In the genomic region with DNA sequence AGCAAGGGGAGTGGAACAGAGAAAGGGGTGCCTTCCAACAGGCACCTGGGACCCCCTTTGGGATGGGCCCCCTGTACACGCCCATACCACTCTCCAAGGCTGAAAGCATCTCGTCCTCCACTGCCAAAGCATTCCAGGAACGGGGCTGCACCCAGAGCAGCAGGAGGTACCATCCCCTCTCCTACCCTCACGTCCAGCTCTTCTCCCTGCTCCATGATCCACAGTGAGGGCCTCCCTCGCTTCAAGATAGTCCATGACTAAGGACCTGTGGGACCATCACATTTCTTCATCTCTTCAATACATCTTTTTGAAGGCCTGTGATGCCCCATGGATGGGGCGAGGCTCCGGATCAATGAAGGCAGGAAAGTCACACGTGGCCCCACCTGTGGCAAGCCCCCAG, we compare ENCODE assay signal across 22 cellular contexts.
DNase-seq lines count a peak whose midpoint lies in the region; TF ChIP-seq lines count a peak whose summit lies in the region.
"Had no signal": no experiment of that assay in that cellular context is flagged by ENCODE, and none has a peak within 500 bp of the region (broad histone marks: within the 10 kb centered on the region; RNA-seq: fewer than 3 reads in every experiment).

No MANE protein-coding gene starts in this region.

- H3K36me3 ChIP-seq in brain microvascular endothelial cell (replicated peaks): no peaks in the 10 kb centered on the region
- H3K36me3 ChIP-seq in prostate gland: no peaks in the 10 kb centered on the region

- peaks cover 5% of the 10 kb centered on the region; the same call in 1 of the 2 replicates for H3K36me3 Mint-ChIP-seq in HFFc6 (ENCODE audit: low read depth)
- H3K36me3 Mint-ChIP-seq in type B pancreatic cell: no peaks in the 10 kb centered on the region
- no peaks in the 10 kb centered on the region for H3K36me3 Mint-ChIP-seq in activated CD4-positive, alpha-beta memory T cell treated with anti-CD3 and anti-CD28 coated beads, Interleukin-2, amount 10 ng/mL, durations not matched to agents 7 days and 5 days (ENCODE audit: low read depth)
- H3K36me3 Mint-ChIP-seq: activated naive CD4-positive, alpha-beta T cell treated with anti-CD3 and anti-CD28 coated beads, Interleukin-2, amount 10 ng/mL, durations not matched to agents 7 days and 5 days; immature natural killer cell had no signal

- H3K27me3 ChIP-seq in brain microvascular endothelial cell (replicated peaks) (no peaks in the 10 kb centered on the region), prostate gland (replicated peaks; ENCODE audit: insufficient read depth) (no peaks in the 10 kb centered on the region)
- H3K27me3 ChIP-seq: foreskin keratinocyte, hepatocyte had no signal

- TF ChIP-seq POLR2A in prostate gland (IDR thresholded peaks at IDR 0.05): no peak

- H3K9me3 Mint-ChIP-seq in HFFc6 (peaks cover 4% of the 10 kb centered on the region; the same call in 1 of the 2 replicates), type B pancreatic cell (no peaks in the 10 kb centered on the region)
- H3K9me3 Mint-ChIP-seq in activated CD4-positive, alpha-beta memory T cell treated with anti-CD3 and anti-CD28 coated beads, Interleukin-2, amount 10 ng/mL, durations not matched to agents 7 days and 5 days: no peaks in the 10 kb centered on the region
- H3K9me3 Mint-ChIP-seq: activated naive CD4-positive, alpha-beta T cell treated with anti-CD3 and anti-CD28 coated beads, Interleukin-2, amount 10 ng/mL, durations not matched to agents 7 days and 5 days; central memory CD8-positive, alpha-beta T cell; immature natural killer cell; T-helper 1 cell treated with Interleukin-12 subunit alpha and Interleukin-12 subunit beta and Interleukin-4 antibody, amounts not matched to agents 30 μg/mL and 1 μg/mL, for 36 hours had no signal

- POLR2A ChIA-PET in activated CD4-positive, alpha-beta memory T cell treated with anti-CD3 and anti-CD28 coated beads, Interleukin-2, amount 10 ng/mL, durations not matched to agents 7 days and 5 days (lab: Charles Lee): no interaction called here

- CTCF ChIA-PET in activated CD4-positive, alpha-beta memory T cell treated with anti-CD3 and anti-CD28 coated beads, Interleukin-2, amount 10 ng/mL, durations not matched to agents 7 days and 5 days (lab: Charles Lee): no interaction called here

- no peaks in the 10 kb centered on the region for H3K9me3 ChIP-seq in prostate gland

- H3K27me3 Mint-ChIP-seq in HFFc6 (ENCODE audit: insufficient read depth): no peaks in the 10 kb centered on the region; the same call in 1 of the 2 replicates
- H3K27me3 Mint-ChIP-seq in type B pancreatic cell: peaks cover 28% of the 10 kb centered on the region
- H3K27me3 Mint-ChIP-seq in activated CD4-positive, alpha-beta memory T cell treated with anti-CD3 and anti-CD28 coated beads, Interleukin-2, amount 10 ng/mL, durations not matched to agents 7 days and 5 days: peaks cover 8% of the 10 kb centered on the region

- H3K4me1 ChIP-seq in prostate gland (replicated peaks): peaks cover 3% of the 10 kb centered on the region

- WGBS in prostate gland: 92% methylated on average over 8 of the region's 8 CpGs

- H3K4me3 Mint-ChIP-seq in HFFc6 (peak overlapping the region; percentile 7; the same call in 1 of the 2 replicates), type B pancreatic cell (no peak overlapping the region)
- H3K4me3 Mint-ChIP-seq in activated CD4-positive, alpha-beta memory T cell treated with anti-CD3 and anti-CD28 coated beads, Interleukin-2, amount 10 ng/mL, durations not matched to agents 7 days and 5 days: no peak overlapping the region
- H3K4me3 Mint-ChIP-seq: activated CD4-positive, alpha-beta T cell treated with anti-CD3 and anti-CD28 coated beads for 36 hours; activated naive CD4-positive, alpha-beta T cell treated with anti-CD3 and anti-CD28 coated beads, Interleukin-2, amount 10 ng/mL, durations not matched to agents 7 days and 5 days; central memory CD8-positive, alpha-beta T cell; immature natural killer cell; T-helper 1 cell treated with Interleukin-12 subunit alpha and Interleukin-12 subunit beta and Interleukin-4 antibody, amounts not matched to agents 30 μg/mL and 1 μg/mL, for 36 hours had no signal

- peak overlapping the region; percentile 84 for H3K27ac Mint-ChIP-seq in HFFc6
- no peak overlapping the region for H3K27ac Mint-ChIP-seq in type B pancreatic cell
- H3K27ac Mint-ChIP-seq in activated CD4-positive, alpha-beta memory T cell treated with anti-CD3 and anti-CD28 coated beads, Interleukin-2, amount 10 ng/mL, durations not matched to agents 7 days and 5 days: no peak overlapping the region
- H3K27ac Mint-ChIP-seq: activated CD4-positive, alpha-beta T cell treated with anti-CD3 and anti-CD28 coated beads for 36 hours; activated naive CD4-positive, alpha-beta T cell treated with anti-CD3 and anti-CD28 coated beads, Interleukin-2, amount 10 ng/mL, durations not matched to agents 7 days and 5 days; immature natural killer cell; T-helper 1 cell treated with Interleukin-12 subunit alpha and Interleukin-12 subunit beta and Interleukin-4 antibody, amounts not matched to agents 30 μg/mL and 1 μg/mL, for 36 hours had no signal

- H3K4me1 Mint-ChIP-seq in HFFc6 (ENCODE audit: low read depth) (peaks cover 72% of the 10 kb centered on the region), type B pancreatic cell (ENCODE audit: unreplicated experiment) (peaks cover 17% of the 10 kb centered on the region)
- H3K4me1 Mint-ChIP-seq in activated CD4-positive, alpha-beta memory T cell treated with anti-CD3 and anti-CD28 coated beads, Interleukin-2, amount 10 ng/mL, durations not matched to agents 7 days and 5 days: peaks cover 7% of the 10 kb centered on the region
- H3K4me1 Mint-ChIP-seq: immature natural killer cell had no signal

- H3K27ac ChIP-seq in brain microvascular endothelial cell: peak overlapping the region; percentile 1
- peak overlapping the region; percentile 77 to 85 for H3K27ac ChIP-seq in prostate gland
- H3K27ac ChIP-seq: hepatocyte had no signal

- H3K4me3 ChIP-seq in brain microvascular endothelial cell (ENCODE audit: low read depth, low read length): no peak overlapping the region
- H3K4me3 ChIP-seq in prostate gland: no peak overlapping the region
- H3K4me3 ChIP-seq: hepatocyte had no signal

- intact Hi-C loops in prostate gland (cut with DNase I): no loop called here

- in situ Hi-C loops in brain microvascular endothelial cell (cut with HindIII; ENCODE audit: low pct_ligation_motif_present, low sequenced_read_pairs): no loop called here

- TF ChIP-seq CTCF in HFFc6 (IDR thresholded peaks at IDR 0.05): no peak
- no peak for TF ChIP-seq CTCF in brain microvascular endothelial cell (IDR thresholded peaks at IDR 0.05; ENCODE audit: low read depth, low read length, missing control alignments)
- TF ChIP-seq CTCF in prostate gland (IDR thresholded peaks at IDR 0.05): no peak
- no peak for TF ChIP-seq CTCF in type B pancreatic cell (conservative IDR thresholded peaks at IDR 0.05)

- no peak for DNase-seq in HFFc6
- DNase-seq in brain microvascular endothelial cell: no peak
- DNase-seq in prostate gland (ENCODE audit: low spot score): no peak
- DNase-seq in type B pancreatic cell (ENCODE audit: extremely low spot score, unreplicated experiment): peak; percentile 54
- DNase-seq in activated CD4-positive, alpha-beta memory T cell treated with anti-CD3 and anti-CD28 coated beads, Interleukin-2, amount 10 ng/mL, durations not matched to agents 7 days and 5 days: no peak
- DNase-seq in NCI-H1417 treated with DMSO at 0.1 percent for 48 hours (lab: John Stamatoyannopoulos, UW): no peak
- no peak for DNase-seq in activated naive CD4-positive, alpha-beta T cell treated with anti-CD3 and anti-CD28 coated beads, Interleukin-2, amount 50 U/mL, for 16 hours
- DNase-seq: activated naive CD4-positive, alpha-beta T cell treated with anti-CD3 and anti-CD28 coated beads, Interleukin-2, amount 10 ng/mL, durations not matched to agents 7 days and 5 days; activated T-cell treated with anti-CD3 and anti-CD28 coated beads, Interleukin-2, amount 50 U/mL, for 48 hours; DMS79 treated with DMSO at 0.1 percent for 48 hours; erythroblast; foreskin keratinocyte; immature natural killer cell; NCI-H1105 treated with DMSO at 0.1 percent for 48 hours; NCI-H2081; NCI-H345; NCI-H774; SHP77 had no signal
